ENCODE assay signal across 8 cellular contexts in genomic region chr7:77727936-77728701, GRCh38. TPM values are rescaled to one million over a fixed set of nuclear protein-coding genes. Genes with fewer than 3 reads are reported as not detected.
A peak's percentile ranks its signal among the peaks of the same experiment; 100 is the strongest.
DNase-seq lines count a peak whose midpoint lies in the region; ATAC-seq, FAIRE-seq and TF ChIP-seq lines count a peak whose summit lies in the region.

No MANE protein-coding gene starts in this region.

- H3K9me1 ChIP-seq in keratinocyte (ENCODE audit: control insufficient read depth, extremely low read depth, insufficient read depth, low read length) = no peaks in the 10 kb centered on the region

- no peak for FAIRE-seq in keratinocyte (lab: Jason Lieb, UNC)

- no peak overlapping the region for H3K4me3 ChIP-seq in astrocyte of the spinal cord (ENCODE audit: low read depth, low read length)
- peak overlapping the region in 2 of 3 experiments; percentile 18 to 28 for H3K4me3 ChIP-seq in keratinocyte (ENCODE audit: control insufficient read depth in 2 of 3, extremely low read depth in 1 of 3, insufficient read depth in 2 of 3, low read depth in 1 of 3, low read length in 3 of 3)
- no peak overlapping the region for H3K4me3 ChIP-seq in thymus (ENCODE audit: low read length)

- dilution Hi-C loops in keratinocyte (cut with MboI; ENCODE audit: extremely low pct_ligation_motif_present, low sequenced_read_pairs) = no loop called here

- H2AFZ ChIP-seq in keratinocyte (ENCODE audit: control insufficient read depth, low read length) = peak overlapping the region; percentile 38

- TF ChIP-seq CTCF in astrocyte of the spinal cord (IDR thresholded peaks at IDR 0.05; ENCODE audit: low read depth, low read length) (no peak), keratinocyte (optimal IDR thresholded peaks at IDR 0.05 in 1 of 3, IDR thresholded peaks at IDR 0.05 in 1 of 3, conservative IDR thresholded peaks at IDR 0.05 in 1 of 3; ENCODE audit: extremely low read depth in 1 of 3, insufficient read depth in 2 of 3, low read length in 3 of 3) (no peak)

- H3K36me3 ChIP-seq in keratinocyte (ENCODE audit: control insufficient read depth in 2 of 2, extremely low read depth in 1 of 2, insufficient read depth in 2 of 2, low read length in 2 of 2) = no peaks in the 10 kb centered on the region
- H3K36me3 ChIP-seq in thymus (ENCODE audit: control insufficient read depth, insufficient read depth) = no peaks in the 10 kb centered on the region

- H3K4me2 ChIP-seq in keratinocyte (ENCODE audit: control insufficient read depth, extremely low read depth, insufficient read depth, low read depth, low read length) = peak overlapping the region; percentile 76

- peaks cover 21% of the 10 kb centered on the region for H3K4me1 ChIP-seq in keratinocyte (ENCODE audit: control insufficient read depth, extremely low read depth, insufficient read depth, low read length)
- peaks cover 3% of the 10 kb centered on the region for H3K4me1 ChIP-seq in thymus (ENCODE audit: control insufficient read depth, insufficient read depth, low read length)

- in situ Hi-C loops in astrocyte of the spinal cord (cut with HindIII; ENCODE audit: low sequenced_read_pairs) = no loop called here

- ATAC-seq in HG03280 (IDR thresholded peaks at IDR 0.05; ENCODE audit: unreplicated experiment) = no peak
- no peak for ATAC-seq in activated CD4-positive, CD25-positive, alpha-beta regulatory T cell treated with anti-CD3 and anti-CD28 coated beads, Interleukin-2, amount 50 U/mL, for 24 hours

- H3K27me3 ChIP-seq in keratinocyte (ENCODE audit: control insufficient read depth, extremely low read depth, insufficient read depth, low read length) (no peaks in the 10 kb centered on the region), thymus (ENCODE audit: control insufficient read depth, insufficient read depth) (no peaks in the 10 kb centered on the region)

- H3K9me3 ChIP-seq in keratinocyte (ENCODE audit: control insufficient read depth, low read depth, low read length) = no peaks in the 10 kb centered on the region
- no peaks in the 10 kb centered on the region for H3K9me3 ChIP-seq in thymus (ENCODE audit: control insufficient read depth)

- peak overlapping the region; percentile 26 for H3K9ac ChIP-seq in keratinocyte (ENCODE audit: control insufficient read depth, extremely low read depth, insufficient read depth, low read length)

- H3K27ac ChIP-seq in keratinocyte (ENCODE audit: control insufficient read depth, insufficient read depth, low read length) (peak overlapping the region; percentile 61), thymus (ENCODE audit: low read depth) (peak overlapping the region; percentile 36)

- H4K20me1 ChIP-seq in keratinocyte (ENCODE audit: control insufficient read depth, extremely low read depth, insufficient read depth, low read length) = no peaks in the 10 kb centered on the region

- DNase-seq in D341Med (ENCODE audit: low spot score) = peak; percentile 76
- peak; percentile 78 for DNase-seq in NCI-H146 treated with DMSO at 0.1 percent for 48 hours (lab: John Stamatoyannopoulos, UW; ENCODE audit: unreplicated experiment)
- DNase-seq in astrocyte of the spinal cord (ENCODE audit: low read depth, low spot score) = peak; percentile 38
- no peak for DNase-seq in keratinocyte (ENCODE audit: low read depth, low spot score)
- DNase-seq in kidney tubule cell (ENCODE audit: low spot score) = no peak

- peaks cover 60% of the 10 kb centered on the region for H3K79me2 ChIP-seq in keratinocyte (ENCODE audit: control insufficient read depth, insufficient read depth, low read length)

- WGBS in thymus = 61% methylated on average over 8 of the region's 8 CpGs

RNA-seq across cellular contexts. Expression of gene RSBN1L, which starts 31.9 kb away (rescaled TPM):
- polyA plus RNA-seq in keratinocyte (3.9 to 9.6 TPM (median 6.0 TPM) in 3 replicates), thymus (18.7 TPM)
- 11.3 TPM for polyA plus RNA-seq in keratinocyte (2011; ENCODE audit: low read depth)
- 2.2 and 3.8 TPM in 2 replicates for polyA plus RNA-seq in keratinocyte (2011; cell fraction: cytosol; rRNA removed)
- 7.0 and 7.7 TPM in 2 replicates for polyA plus RNA-seq in keratinocyte (2011; cell fraction: nucleus; rRNA removed)
- polyA plus RNA-seq in keratinocyte (2012; ENCODE audit: low replicate concordance) = 5.3 and 8.0 TPM in 2 replicates
- 2.7 to 20.0 TPM (median 10.3 TPM) in 3 replicates for polyA minus RNA-seq in keratinocyte
- polyA minus RNA-seq in keratinocyte (2011; cell fraction: cytosol; rRNA and poly(A)+ RNA removed) = 2.9 TPM
- polyA minus RNA-seq in keratinocyte (2011; cell fraction: nucleus; rRNA and poly(A)+ RNA removed) = 4.7 and 5.6 TPM in 2 replicates

Comparison
In these comparisons a context has a peak if more than half of its experiments do, and no peak if none do; other contexts are left out.
1. DNase-seq: peak in D341Med (single experiment), NCI-H146 treated with DMSO at 0.1 percent for 48 hours (single experiment) and astrocyte of the spinal cord (single experiment); none in keratinocyte (single experiment) and kidney tubule cell (single experiment).
2. H3K4me3 ChIP-seq: peak in keratinocyte (2 of 3); none in astrocyte of the spinal cord (single experiment) and thymus (single experiment).